Comparison of ENCODE assay signal across 19 cellular contexts in the genomic region with DNA sequence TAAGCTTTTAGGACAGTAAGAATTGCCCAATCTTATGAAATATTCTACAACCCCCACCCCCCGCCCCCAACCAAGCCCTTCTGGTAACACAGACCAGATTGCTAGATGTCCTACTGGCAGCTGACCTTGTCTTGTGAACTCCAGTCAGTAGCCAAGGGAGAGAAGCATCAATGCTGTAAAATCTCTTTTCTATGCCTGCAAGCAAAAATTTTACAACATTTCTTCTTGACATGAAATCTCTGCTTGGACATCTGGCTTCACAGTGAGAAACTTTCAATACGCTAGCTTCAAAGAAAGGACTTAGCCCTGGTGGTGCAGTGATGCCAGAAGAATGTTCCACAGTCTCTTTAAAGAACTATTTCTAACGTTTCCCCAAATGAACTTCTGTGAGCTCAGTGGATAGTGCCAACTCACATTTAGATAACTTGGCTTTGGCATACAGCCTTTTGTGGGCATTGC.
DNase-seq lines count a peak whose midpoint lies in the region; ATAC-seq and TF ChIP-seq lines count a peak whose summit lies in the region.
"Had no signal": no experiment of that assay in that cellular context is flagged by ENCODE, and none has a peak within 500 bp of the region (broad histone marks: within the 10 kb centered on the region; RNA-seq: fewer than 3 reads in every experiment).

No MANE protein-coding gene starts in this region.

- ATAC-seq in left ventricle myocardium superior, result peak; percentile 83
- ATAC-seq: natural killer cell had no signal

- POLR2A ChIA-PET in BJ (lab: Charles Lee), result no interaction called here

- no peak overlapping the region for H3K4me3 ChIP-seq in BJ (ENCODE audit: low read depth, low read length)
- H3K4me3 ChIP-seq in choroid plexus epithelial cell (ENCODE audit: low read depth, low read length), result no peak overlapping the region
- H3K4me3 ChIP-seq: coronary artery, HAP-1, prostate gland, tibial nerve had no signal

- intact Hi-C loops in left ventricle myocardium superior (cut with micrococcal nuclease), result no loop called here

- no peak for TF ChIP-seq CTCF in BJ (IDR thresholded peaks at IDR 0.05; ENCODE audit: insufficient read depth, low read depth, low read length)
- no peak for TF ChIP-seq CTCF in choroid plexus epithelial cell (conservative IDR thresholded peaks at IDR 0.05; ENCODE audit: low read depth, low read length)

- no peaks in the 10 kb centered on the region for H3K27me3 ChIP-seq in BJ (ENCODE audit: control insufficient read depth, insufficient read depth, low read length)
- H3K27me3 ChIP-seq: tibial nerve had no signal

- H3K36me3 ChIP-seq in BJ (ENCODE audit: control insufficient read depth, insufficient read depth, low read length), result no peaks in the 10 kb centered on the region
- H3K36me3 ChIP-seq: HAP-1, prostate gland, tibial nerve had no signal

- CTCF ChIA-PET in BJ (lab: Yijun Ruan, JAX), result interaction anchor here (0.6 to 1.3 kb wide), 3 partner anchors 9 to 175 kb away, joined by 3 read pairs; no protein-coding TSS in a partner anchor

- DNase-seq in BJ (ENCODE audit: low read depth), result peak; percentile 79
- DNase-seq in choroid plexus epithelial cell (ENCODE audit: low read depth), result peak; percentile 92
- DNase-seq in left ventricle myocardium superior, result no peak
- DNase-seq in smooth muscle cell of the brain vasculature (ENCODE audit: low read depth, low spot score), result peak; percentile 78
- no peak for DNase-seq in hepatic stellate cell (ENCODE audit: low spot score)
- DNase-seq in NAMALWA (ENCODE audit: low spot score), result no peak
- no peak for DNase-seq in NK-92 treated with Interleukin-12 subunit alpha and Interleukin-12 subunit beta, amount 100 ng/mL, for 24 hours (lab: John Stamatoyannopoulos, UW)
- DNase-seq in activated T-cell treated with anti-CD3 and anti-CD28 coated beads for 4 hours, result no peak
- DNase-seq: activated CD4-positive, alpha-beta T cell treated with anti-CD3 and anti-CD28 coated beads, Interleukin-2, amount 10 ng/mL, durations not matched to agents 7 days and 5 days; activated CD8-positive, alpha-beta memory T cell treated with anti-CD3 and anti-CD28 coated beads, Interleukin-2, amount 50 U/mL, for 48 hours; immature natural killer cell; mesenchymal stem cell; natural killer cell; NCI-H2029; NCI-H446 had no signal

Comparison
In these comparisons a context has a peak if more than half of its experiments do, and no peak if none do; other contexts are left out.
1. DNase-seq: peak in BJ (single experiment), choroid plexus epithelial cell (single experiment) and smooth muscle cell of the brain vasculature (single experiment); none in left ventricle myocardium superior (single experiment), hepatic stellate cell (single experiment), NAMALWA (single experiment), NK-92 treated with Interleukin-12 subunit alpha and Interleukin-12 subunit beta, amount 100 ng/mL, for 24 hours (single experiment) and activated T-cell treated with anti-CD3 and anti-CD28 coated beads for 4 hours (single experiment).